8 cellular contexts compared by ENCODE assay signal in genomic region chr12:69738351-69739286, GRCh38. TPM values are rescaled to one million over a fixed set of nuclear protein-coding genes. Genes with fewer than 3 reads are reported as not detected.
DNase-seq lines count a peak whose midpoint lies in the region; FAIRE-seq and TF ChIP-seq lines count a peak whose summit lies in the region.

TSS of gene RAB3IP (plus strand) at chr12:69738860. CDS start at chr12:69755409, 16,549 bp downstream.

- H3K4me1 ChIP-seq in NT2/D1 (ENCODE audit: insufficient read depth, insufficient read length) (no peaks in the 10 kb centered on the region), endothelial cell of umbilical vein (ENCODE audit: control insufficient read depth, extremely low read depth, insufficient read depth, low read length) (peaks cover 7% of the 10 kb centered on the region), mononuclear cell (ENCODE audit: insufficient read depth, low read length) (peaks cover 9% of the 10 kb centered on the region)

- no peaks in the 10 kb centered on the region for H3K36me3 ChIP-seq in NT2/D1 (ENCODE audit: insufficient read depth, insufficient read length, low read length)
- no peaks in the 10 kb centered on the region for H3K36me3 ChIP-seq in endothelial cell of umbilical vein (ENCODE audit: control insufficient read depth in 2 of 2, extremely low read depth in 1 of 2, insufficient read depth in 2 of 2, low read length in 2 of 2)

- H3K9me3 ChIP-seq in NT2/D1 (ENCODE audit: insufficient read depth, low read length) (no peaks in the 10 kb centered on the region), endothelial cell of umbilical vein (replicated peaks; ENCODE audit: control insufficient read depth, insufficient read depth, low read length) (no peaks in the 10 kb centered on the region), mononuclear cell (ENCODE audit: low read depth, low read length) (no peaks in the 10 kb centered on the region)

- H2AFZ ChIP-seq in endothelial cell of umbilical vein (ENCODE audit: low read depth, low read length) = peak within 1 kb of the TSS; percentile 97

- TF ChIP-seq CTCF in GM20000 (IDR thresholded peaks at IDR 0.05; ENCODE audit: extremely low read depth, missing control alignments) (peak; percentile 81), endothelial cell of umbilical vein (IDR thresholded peaks at IDR 0.05; ENCODE audit: extremely low read depth in 1 of 2, insufficient read depth in 1 of 2, low read depth in 1 of 2, low read length in 2 of 2) (peak; percentile 34 to 68)

- H3K9ac ChIP-seq in NT2/D1 (ENCODE audit: insufficient read length, low read depth) (peak within 1 kb of the TSS; percentile 71), endothelial cell of umbilical vein (replicated peaks; ENCODE audit: extremely low read depth, insufficient read depth, low read length) (peak within 1 kb of the TSS; percentile 56)

- intact Hi-C loops in endothelial cell of umbilical vein (cut with micrococcal nuclease) = loop anchor here (1.0 to 5.0 kb wide), 6 partner anchors 49 to 381 kb away; partner anchors contain the start of genes CCT2, FRS2 and YEATS4

- no peaks in the 10 kb centered on the region for H3K79me2 ChIP-seq in endothelial cell of umbilical vein (ENCODE audit: control insufficient read depth, insufficient read depth, low read length)

- CTCF ChIA-PET in endothelial cell of umbilical vein (lab: Charles Lee) = interaction anchor here (0.7 to 1.8 kb wide), 8 partner anchors 12 to 991 kb away, joined by 3 to 13 read pairs (median 3); no protein-coding TSS in a partner anchor

- dilution Hi-C loops in endothelial cell of umbilical vein (cut with MboI; ENCODE audit: extremely low pct_ligation_motif_present, low sequenced_read_pairs) = no loop called here

- H3K4me3 ChIP-seq in NT2/D1 (ENCODE audit: insufficient read length, low read depth) = peak within 1 kb of the TSS; percentile 75
- H3K4me3 ChIP-seq in endothelial cell of umbilical vein (replicated peaks in 1 of 3; ENCODE audit: insufficient read depth in 1 of 3, low read depth in 1 of 3, low read length in 3 of 3) = peak within 1 kb of the TSS; percentile 46 to 61 (median 60)
- H3K4me3 ChIP-seq in mononuclear cell (ENCODE audit: low read length) = peak within 1 kb of the TSS; percentile 63

- peak; percentile 52 for FAIRE-seq in endothelial cell of umbilical vein (lab: Jason Lieb, UNC)

- POLR2A ChIA-PET in endothelial cell of umbilical vein (lab: Charles Lee) = no interaction called here

- peak within 1 kb of the TSS; percentile 81 for H3K4me2 ChIP-seq in endothelial cell of umbilical vein (ENCODE audit: insufficient read depth, low read length)

- no peaks in the 10 kb centered on the region for H3K9me1 ChIP-seq in endothelial cell of umbilical vein (replicated peaks; ENCODE audit: control insufficient read depth, extremely low read depth, insufficient read depth, low read length)

- DNase-seq in Caki2 (ENCODE audit: low read depth) = peak; percentile 93
- peak; percentile 99 for DNase-seq in GM20000 (ENCODE audit: low spot score)
- peak; percentile 34 for DNase-seq in HS-5 (ENCODE audit: low read depth)
- peak; percentile 75 for DNase-seq in NT2/D1 (ENCODE audit: low read depth, low spot score)
- peak; percentile 78 for DNase-seq in activated CD8-positive, alpha-beta memory T cell treated with anti-CD3 and anti-CD28 coated beads, Interleukin-2, amount 50 U/mL, for 24 hours (ENCODE audit: extremely low read depth)
- DNase-seq in endothelial cell of umbilical vein (ENCODE audit: low read depth, low spot score) = peak; percentile 76
- DNase-seq in stimulated activated CD8-positive, alpha-beta memory T cell treated with anti-CD3 and anti-CD28 coated beads, Interleukin-4, amount 100 ng/mL, for 24 hours (ENCODE audit: low read depth) = peak; percentile 92

- H3K27me3 ChIP-seq in NT2/D1 (ENCODE audit: insufficient read depth, insufficient read length) = peaks cover 59% of the 10 kb centered on the region
- peaks cover 0 to 2% of the 10 kb centered on the region in 2 experiments for H3K27me3 ChIP-seq in endothelial cell of umbilical vein (ENCODE audit: control insufficient read depth in 2 of 2, insufficient read depth in 2 of 2, low read length in 2 of 2)
- peaks cover 2% of the 10 kb centered on the region for H3K27me3 ChIP-seq in mononuclear cell (ENCODE audit: insufficient read depth, low read length)

- BruUV-seq in endothelial cell of umbilical vein (replicated peaks; lab: Mats Ljungman, UMichigan) = no TSS peak

- TF ChIP-seq POLR2A in endothelial cell of umbilical vein (IDR thresholded peaks at IDR 0.05; ENCODE audit: low read depth, low read length) = no peak

- in situ Hi-C loops in Caki2 (cut with HindIII; ENCODE audit: low pct_unique_long_range_greater_than_20kb, low sequenced_read_pairs) = no loop called here

- no peaks in the 10 kb centered on the region for H4K20me1 ChIP-seq in endothelial cell of umbilical vein (replicated peaks; ENCODE audit: control insufficient read depth, extremely low read depth, insufficient read depth, low read length)

- H3K27ac ChIP-seq in endothelial cell of umbilical vein (ENCODE audit: insufficient read depth, low read depth, low read length) = no peak within 1 kb of the TSS

TF ChIP-seq in endothelial cell of umbilical vein, 7 proteins besides CTCF, POLR2A, EP300 and RAD21:
- TF ChIP-seq FOS (IDR thresholded peaks at IDR 0.05; ENCODE audit: borderline replicate concordance, insufficient read depth, low read length) = no peak
- no peak for TF ChIP-seq EZH2 (IDR thresholded peaks at IDR 0.05; ENCODE audit: borderline replicate concordance, low read depth, low read length, severe bottlenecking)
- TF ChIP-seq JUN (IDR thresholded peaks at IDR 0.05; ENCODE audit: borderline replicate concordance, insufficient read depth, insufficient read length, low read depth) = no peak
- TF ChIP-seq MYC (IDR thresholded peaks at IDR 0.05; ENCODE audit: low read depth, low read length) = no peak
- TF ChIP-seq POLR2AphosphoS5 (IDR thresholded peaks at IDR 0.05; ENCODE audit: insufficient read depth, low read depth, low read length) = no peak
- no peak for TF ChIP-seq GATA2 (IDR thresholded peaks at IDR 0.05; ENCODE audit: insufficient read depth, insufficient read length, low read depth, low read length)
- TF ChIP-seq MAX (IDR thresholded peaks at IDR 0.05; ENCODE audit: insufficient read depth, insufficient read length) = no peak
TF ChIP-seq in endothelial cell of umbilical vein: peak in this region for 0.

RNA-seq across cellular contexts. Expression of gene RAB3IP, which starts in this region (rescaled TPM):
- 49.4 and 57.8 TPM in 2 replicates for total RNA-seq in Caki2 (2014; rRNA removed; shearing (Covaris generic); ENCODE audit: low replicate concordance)
- total RNA-seq in endothelial cell of umbilical vein (12.1 and 13.3 TPM in 2 replicates), mononuclear cell (19.0 TPM)
- 8.5 and 9.6 TPM in 2 replicates for polyA plus RNA-seq in endothelial cell of umbilical vein
- polyA plus RNA-seq in endothelial cell of umbilical vein (2011; cell fraction: cytosol; rRNA removed) = 11.2 and 12.2 TPM in 2 replicates
- polyA plus RNA-seq in endothelial cell of umbilical vein (2011; cell fraction: nucleus; rRNA removed) = 12.4 and 13.9 TPM in 2 replicates
- 12.7 and 25.2 TPM in 2 replicates for polyA plus RNA-seq in endothelial cell of umbilical vein (2012)
- polyA minus RNA-seq in endothelial cell of umbilical vein = 17.8 and 24.2 TPM in 2 replicates
- polyA minus RNA-seq in endothelial cell of umbilical vein (2011; cell fraction: cytosol; rRNA and poly(A)+ RNA removed) = 13.7 TPM
- polyA minus RNA-seq in endothelial cell of umbilical vein (2011; cell fraction: nucleus; rRNA and poly(A)+ RNA removed) = 27.6 and 53.9 TPM in 2 replicates

Comparison
In these comparisons a context has a peak if more than half of its experiments do, and no peak if none do; other contexts are left out.
1. DNase-seq: peak in every context shown above with its lines; median percentile 99 in GM20000; 93 in Caki2; 92 in stimulated activated CD8-positive, alpha-beta memory T cell treated with anti-CD3 and anti-CD28 coated beads, Interleukin-4, amount 100 ng/mL, for 24 hours; 78 in activated CD8-positive, alpha-beta memory T cell treated with anti-CD3 and anti-CD28 coated beads, Interleukin-2, amount 50 U/mL, for 24 hours; 76 in endothelial cell of umbilical vein; 75 in NT2/D1; 34 in HS-5.